In the genomic region with DNA sequence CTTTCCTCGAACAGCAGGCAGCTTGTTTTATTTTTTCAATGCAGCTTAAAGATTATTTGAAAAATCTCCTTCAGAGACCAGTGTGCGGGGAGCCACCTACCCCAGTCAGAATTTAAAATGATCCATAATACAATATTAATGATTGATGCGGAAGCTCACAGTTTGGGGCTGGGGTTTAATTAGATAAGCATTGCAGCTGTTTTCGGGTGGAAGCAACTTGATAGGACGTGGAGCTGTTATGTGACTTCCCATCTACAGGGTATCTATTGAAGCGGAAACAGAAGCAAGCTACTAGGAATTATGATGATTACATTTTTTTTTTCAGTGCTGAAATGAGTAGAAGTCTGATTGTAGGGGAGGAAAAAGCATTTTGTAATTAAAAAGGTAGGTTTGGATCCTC, we compare ENCODE assay signal across 23 cellular contexts.
DNase-seq lines count a peak whose midpoint lies in the region; ATAC-seq and TF ChIP-seq lines count a peak whose summit lies in the region.
"Had no signal": no experiment of that assay in that cellular context is flagged by ENCODE, and none has a peak within 500 bp of the region (broad histone marks: within the 10 kb centered on the region; RNA-seq: fewer than 3 reads in every experiment).

No MANE protein-coding gene starts in this region.

- H3K27me3 Mint-ChIP-seq in nephron progenitor cell (ENCODE audit: low read depth, poor library complexity) (no peaks in the 10 kb centered on the region), endodermal cell (ENCODE audit: insufficient read depth) (no peaks in the 10 kb centered on the region)

- CTCF ChIA-PET in A673 (lab: Charles Lee): no interaction called here

- H3K4me1 Mint-ChIP-seq in nephron progenitor cell (peaks cover 23% of the 10 kb centered on the region), endodermal cell (peaks cover 8% of the 10 kb centered on the region)

- H3K4me3 Mint-ChIP-seq in nephron progenitor cell (no peak overlapping the region), endodermal cell (no peak overlapping the region)
- H3K4me3 Mint-ChIP-seq: CD4-positive, alpha-beta T cell had no signal

- H3K4me3 ChIP-seq in A673 (ENCODE audit: low read depth, low read length, poor library complexity, severe bottlenecking): no peak overlapping the region
- H3K4me3 ChIP-seq in endodermal cell (ENCODE audit: low read length): no peak overlapping the region
- H3K4me3 ChIP-seq: BLaER1 treated with 17β-estradiol and CSF1 and Interleukin-3, amounts not matched to agents 10 nM and 100 nM; GM12878; K562 had no signal

- H3K27ac ChIP-seq in A673 (ENCODE audit: low read depth, low read length, poor library complexity, severe bottlenecking) (peak overlapping the region; percentile 67), endodermal cell (ENCODE audit: low read depth, low read length) (no peak overlapping the region)
- H3K27ac ChIP-seq: BLaER1 treated with 17β-estradiol and CSF1 and Interleukin-3, amounts not matched to agents 10 nM and 100 nM had no signal

- intact Hi-C loops in A673 (cut with micrococcal nuclease; ENCODE audit: unreplicated experiment): no loop called here

- H3K9ac ChIP-seq in endodermal cell (ENCODE audit: extremely low read depth, low read length, poor library complexity, severe bottlenecking): no peak overlapping the region
- H3K9ac ChIP-seq: BLaER1 treated with 17β-estradiol and CSF1 and Interleukin-3, amounts not matched to agents 10 nM and 100 nM; SK-N-SH had no signal

- H3K27ac Mint-ChIP-seq in nephron progenitor cell: peak overlapping the region; percentile 71
- H3K27ac Mint-ChIP-seq in endodermal cell: no peak overlapping the region
- H3K27ac Mint-ChIP-seq: CD4-positive, alpha-beta T cell had no signal

- 87 to 88% methylated on average over 3 to 6 of the region's 6 CpGs for WGBS in endodermal cell (ENCODE audit: insufficient coverage in 1 of 2, insufficient read length in 1 of 2), 2 experiments

- H3K9me3 Mint-ChIP-seq in nephron progenitor cell: no peaks in the 10 kb centered on the region
- H3K9me3 Mint-ChIP-seq in endodermal cell: no peaks in the 10 kb centered on the region
- H3K9me3 Mint-ChIP-seq: CD4-positive, alpha-beta T cell had no signal

- TF ChIP-seq CTCF in A673 (conservative IDR thresholded peaks at IDR 0.05; ENCODE audit: low read depth, low read length) (no peak), nephron progenitor cell (IDR thresholded peaks at IDR 0.05) (no peak), GM20000 (IDR thresholded peaks at IDR 0.05; ENCODE audit: extremely low read depth, missing control alignments) (no peak), endodermal cell (conservative IDR thresholded peaks at IDR 0.05) (no peak)

- H3K36me3 ChIP-seq in A673 (ENCODE audit: insufficient read depth, low read length, poor library complexity, severe bottlenecking): no peaks in the 10 kb centered on the region
- H3K36me3 ChIP-seq in endodermal cell (ENCODE audit: control insufficient read depth, insufficient read depth, low read length): no peaks in the 10 kb centered on the region
- H3K36me3 ChIP-seq: BLaER1 treated with 17β-estradiol and CSF1 and Interleukin-3, amounts not matched to agents 10 nM and 100 nM had no signal

- ATAC-seq in GM18517 (IDR thresholded peaks at IDR 0.05; ENCODE audit: unreplicated experiment): no peak
- ATAC-seq: GM12878, K562, PC-3 had no signal

- POLR2A ChIA-PET in A673 (lab: Charles Lee; ENCODE audit: low non-redundant PET): interaction anchor here (0.5 kb wide), 2 partner anchors 58 to 148 kb away, joined by 3 to 16 read pairs; no protein-coding TSS in a partner anchor

- peak; percentile 55 for DNase-seq in A673 (ENCODE audit: low spot score)
- DNase-seq in DMS79 treated with DMSO at 0.1 percent for 48 hours (lab: John Stamatoyannopoulos, UW): peak; percentile 55
- peak; percentile 82 for DNase-seq in NCI-H2171 treated with DMSO at 0.1 percent for 48 hours (lab: John Stamatoyannopoulos, UW)
- DNase-seq in nephron progenitor cell: no peak
- DNase-seq in GM20000 (ENCODE audit: low spot score): no peak
- DNase-seq in endodermal cell: no peak
- DNase-seq: AML-193; CD4-positive, alpha-beta T cell; COR-L47; DMS53; EL; GDM1; NCI-H1694; NCI-H2029 treated with DMSO at 0.1 percent for 48 hours; NCI-H748 treated with DMSO at 0.1 percent for 48 hours; NK-92 treated with Interleukin-12 subunit alpha and Interleukin-12 subunit beta, amount 100 ng/mL, for 24 hours; PC-3; SK-N-SH; SW 1271 had no signal

- peaks cover 25% of the 10 kb centered on the region for H3K4me1 ChIP-seq in A673 (ENCODE audit: insufficient read depth, low read length, poor library complexity, severe bottlenecking)
- H3K4me1 ChIP-seq in endodermal cell (ENCODE audit: control insufficient read depth, insufficient read depth, low read length): no peaks in the 10 kb centered on the region

- no peaks in the 10 kb centered on the region for H3K27me3 ChIP-seq in A673 (replicated peaks; ENCODE audit: insufficient read depth, low read depth, low read length, poor library complexity)
- H3K27me3 ChIP-seq in endodermal cell (ENCODE audit: control insufficient read depth, insufficient read depth, low read length, poor library complexity, severe bottlenecking): no peaks in the 10 kb centered on the region
- H3K27me3 ChIP-seq: BLaER1 treated with 17β-estradiol and CSF1 and Interleukin-3, amounts not matched to agents 10 nM and 100 nM had no signal

- BruUV-seq in A673 (replicated peaks; lab: Mats Ljungman, UMichigan): no TSS peak

- no peaks in the 10 kb centered on the region for H3K36me3 Mint-ChIP-seq in nephron progenitor cell (ENCODE audit: low read depth)
- no peaks in the 10 kb centered on the region for H3K36me3 Mint-ChIP-seq in endodermal cell (ENCODE audit: low read depth)

- H3K9me3 ChIP-seq in A673 (ENCODE audit: low read depth, low read length, poor library complexity, severe bottlenecking) (no peaks in the 10 kb centered on the region), endodermal cell (ENCODE audit: control insufficient read depth, low read length) (no peaks in the 10 kb centered on the region)
- H3K9me3 ChIP-seq: BLaER1 treated with 17β-estradiol and CSF1 and Interleukin-3, amounts not matched to agents 10 nM and 100 nM; SK-N-SH had no signal

Comparison
In these comparisons a context has a peak if more than half of its experiments do, and no peak if none do; other contexts are left out.
1. DNase-seq: peak in A673 (single experiment), DMS79 treated with DMSO at 0.1 percent for 48 hours (single experiment) and NCI-H2171 treated with DMSO at 0.1 percent for 48 hours (single experiment); none in nephron progenitor cell (single experiment), GM20000 (single experiment) and endodermal cell (single experiment).